Comparison of ENCODE assay signal across 8 cellular contexts in the genomic region with DNA sequence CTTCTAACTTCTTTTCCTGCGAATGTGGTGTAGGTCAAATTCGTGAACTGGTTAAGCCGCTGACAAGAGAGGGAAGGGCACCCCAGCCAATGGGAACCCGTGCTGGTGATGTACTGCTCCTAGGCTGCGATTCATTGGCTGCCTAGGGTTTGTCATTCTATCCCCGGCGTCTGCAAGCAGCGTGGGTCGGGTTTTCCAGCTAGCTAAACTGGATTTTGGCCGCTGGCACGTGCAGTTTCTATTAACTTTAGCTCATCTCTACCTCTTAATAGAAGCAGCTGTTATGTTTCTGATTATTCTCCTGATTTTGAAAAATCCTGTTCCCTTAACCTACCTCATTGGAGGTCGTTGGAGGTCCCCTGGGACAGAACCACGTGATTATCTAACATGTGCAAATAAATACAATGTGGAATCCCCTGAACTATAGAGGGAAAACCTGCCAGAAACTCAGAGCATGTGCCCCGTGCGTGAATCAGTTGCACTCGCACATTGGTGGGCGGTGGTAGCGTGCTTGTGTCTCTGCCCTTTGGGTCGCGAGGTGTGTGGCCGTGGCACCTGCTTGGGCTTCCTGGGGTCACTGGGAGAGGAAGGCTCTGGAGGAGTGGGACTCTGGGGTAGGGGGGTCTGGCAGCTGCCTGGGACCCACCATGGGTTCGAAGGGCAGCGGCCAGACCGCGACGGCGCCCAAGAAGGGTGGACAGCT. TPM values are rescaled to one million over a fixed set of nuclear protein-coding genes. Genes with fewer than 3 reads are reported as not detected.
DNase-seq lines count a peak whose midpoint lies in the region; ATAC-seq and TF ChIP-seq lines count a peak whose summit lies in the region.

No MANE protein-coding gene starts in this region.

- peak overlapping the region; percentile 88 for H3K4me2 ChIP-seq in GM23338
- peak overlapping the region; percentile 88 for H3K4me2 ChIP-seq in neural cell (ENCODE audit: low read length)

- H3K4me3 ChIP-seq in GM23338 (peak overlapping the region; percentile 73), foreskin fibroblast (ENCODE audit: low read depth in 1 of 2, low read length in 2 of 2) (peak overlapping the region; percentile 83 to 87), neural cell (ENCODE audit: low read length) (peak overlapping the region; percentile 83)

- no peaks in the 10 kb centered on the region for H3K9me2 ChIP-seq in GM23338 (ENCODE audit: insufficient read depth)
- no peaks in the 10 kb centered on the region for H3K9me2 ChIP-seq in neural cell (ENCODE audit: insufficient read depth, low read length)

- H3K9me3 Mint-ChIP-seq in GM23338: no peaks in the 10 kb centered on the region; the same call in 2 of the 3 replicates
- H3K9me3 Mint-ChIP-seq in stimulated activated naive CD8-positive, alpha-beta T cell treated with anti-CD3 and anti-CD28 coated beads, Interleukin-15, amount 100 ng/mL, for 72 hours: no peaks in the 10 kb centered on the region

- peak; percentile 43; the same call in 1 of the 2 replicates for TF ChIP-seq POLR2A in Raji (IDR thresholded peaks at IDR 0.05; ENCODE audit: insufficient read depth, low read depth, low read length)

- TF ChIP-seq RAD21 in neural cell (conservative IDR thresholded peaks at IDR 0.05): no peak

- no peaks in the 10 kb centered on the region for H4K20me1 ChIP-seq in GM23338 (replicated peaks; ENCODE audit: insufficient read depth)
- no peaks in the 10 kb centered on the region for H4K20me1 ChIP-seq in neural cell (ENCODE audit: insufficient read depth)

- H3K36me3 ChIP-seq in GM23338 (ENCODE audit: insufficient read depth): no peaks in the 10 kb centered on the region
- H3K36me3 ChIP-seq in neural cell (ENCODE audit: insufficient read depth, low read length): no peaks in the 10 kb centered on the region

- H3K27ac ChIP-seq in GM23338 (ENCODE audit: low read depth) (peak overlapping the region; percentile 98), neural cell (ENCODE audit: low read length) (peak overlapping the region; percentile 99)

- peaks cover 3% of the 10 kb centered on the region; the same call in 2 of the 3 replicates for H3K36me3 Mint-ChIP-seq in GM23338 (ENCODE audit: low read depth)

- peaks cover 58% of the 10 kb centered on the region for H3K4me1 Mint-ChIP-seq in GM23338
- peaks cover 54% of the 10 kb centered on the region for H3K4me1 Mint-ChIP-seq in stimulated activated naive CD8-positive, alpha-beta T cell treated with anti-CD3 and anti-CD28 coated beads, Interleukin-15, amount 100 ng/mL, for 72 hours

- H3K79me2 ChIP-seq in GM23338 (replicated peaks; ENCODE audit: insufficient read depth) (peaks cover 32% of the 10 kb centered on the region), neural cell (replicated peaks; ENCODE audit: insufficient read depth, low read length) (peaks cover 33% of the 10 kb centered on the region)

- peaks cover 11% of the 10 kb centered on the region for H3K27me3 Mint-ChIP-seq in GM23338 (ENCODE audit: insufficient read depth, low read depth, poor library complexity)
- H3K27me3 Mint-ChIP-seq in stimulated activated naive CD8-positive, alpha-beta T cell treated with anti-CD3 and anti-CD28 coated beads, Interleukin-15, amount 100 ng/mL, for 72 hours: no peaks in the 10 kb centered on the region

- peaks cover 5% of the 10 kb centered on the region; the same call in 1 of the 2 replicates for H3F3A ChIP-seq in GM23338 (replicated peaks; ENCODE audit: low read depth)
- H3F3A ChIP-seq in neural cell (ENCODE audit: insufficient read depth, low read length, poor library complexity, severe bottlenecking): peaks cover 7% of the 10 kb centered on the region

- H2AFZ ChIP-seq in GM23338 (no peak overlapping the region), neural cell (ENCODE audit: low read depth, low read length) (peak overlapping the region; percentile 76)

- peak overlapping the region; percentile 99 for H3K27ac Mint-ChIP-seq in GM23338
- H3K27ac Mint-ChIP-seq in stimulated activated naive CD8-positive, alpha-beta T cell treated with anti-CD3 and anti-CD28 coated beads, Interleukin-15, amount 100 ng/mL, for 72 hours: peak overlapping the region; percentile 99 to 100

- TF ChIP-seq CTCF in GM23338 (conservative IDR thresholded peaks at IDR 0.05; ENCODE audit: low read depth in 2 of 2) (no peak), foreskin fibroblast (IDR thresholded peaks at IDR 0.05; ENCODE audit: low read depth, low read length) (no peak), neural cell (IDR thresholded peaks at IDR 0.05; ENCODE audit: poor library complexity, severe bottlenecking) (no peak)

- ATAC-seq in GM23338: peak; percentile 86
- ATAC-seq in stimulated activated naive CD8-positive, alpha-beta T cell treated with anti-CD3 and anti-CD28 coated beads, Interleukin-15, amount 100 ng/mL, for 72 hours: peak; percentile 79

- no peaks in the 10 kb centered on the region for H3K9me3 ChIP-seq in neural cell (ENCODE audit: low read length)

- H3K4me3 Mint-ChIP-seq in GM23338: peak overlapping the region; percentile 88
- H3K4me3 Mint-ChIP-seq in stimulated activated naive CD8-positive, alpha-beta T cell treated with anti-CD3 and anti-CD28 coated beads, Interleukin-15, amount 100 ng/mL, for 72 hours: peak overlapping the region; percentile 92 to 97

- peaks cover 36% of the 10 kb centered on the region for H3K4me1 ChIP-seq in GM23338 (ENCODE audit: insufficient read depth)

- peak; percentile 91 for DNase-seq in DMS79 (lab: John Stamatoyannopoulos, UW)
- DNase-seq in GM23338 (ENCODE audit: low spot score): peak; percentile 95
- DNase-seq in Kasumi-1 (lab: John Stamatoyannopoulos, UW): peak; percentile 97
- peak; percentile 72 for DNase-seq in activated gamma-delta T cell treated with Interleukin-2 at 50 U/mL for 16 hours
- peak; percentile 93 to 97 for DNase-seq in foreskin fibroblast
- peak; percentile 70 to 85 for DNase-seq in stimulated activated naive CD8-positive, alpha-beta T cell treated with anti-CD3 and anti-CD28 coated beads, Interleukin-15, amount 100 ng/mL, for 72 hours

- peak overlapping the region; percentile 99 for H3K9ac ChIP-seq in neural cell (ENCODE audit: low read length)

- H3K27me3 ChIP-seq in GM23338 (ENCODE audit: insufficient read depth) (no peaks in the 10 kb centered on the region), neural cell (ENCODE audit: insufficient read depth, low read depth, low read length) (no peaks in the 10 kb centered on the region)

- no peak for TF ChIP-seq EP300 in neural cell (conservative IDR thresholded peaks at IDR 0.05; ENCODE audit: poor library complexity, severe bottlenecking)

TF ChIP-seq in GM23338, 12 proteins besides CTCF, POLR2A, EP300 and RAD21:
- TF ChIP-seq, protein P1, sequence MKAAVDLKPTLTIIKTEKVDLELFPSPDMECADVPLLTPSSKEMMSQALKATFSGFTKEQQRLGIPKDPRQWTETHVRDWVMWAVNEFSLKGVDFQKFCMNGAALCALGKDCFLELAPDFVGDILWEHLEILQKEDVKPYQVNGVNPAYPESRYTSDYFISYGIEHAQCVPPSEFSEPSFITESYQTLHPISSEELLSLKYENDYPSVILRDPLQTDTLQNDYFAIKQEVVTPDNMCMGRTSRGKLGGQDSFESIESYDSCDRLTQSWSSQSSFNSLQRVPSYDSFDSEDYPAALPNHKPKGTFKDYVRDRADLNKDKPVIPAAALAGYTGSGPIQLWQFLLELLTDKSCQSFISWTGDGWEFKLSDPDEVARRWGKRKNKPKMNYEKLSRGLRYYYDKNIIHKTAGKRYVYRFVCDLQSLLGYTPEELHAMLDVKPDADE (IDR thresholded peaks at IDR 0.05): no peak
- TF ChIP-seq ZNF331 (CRISPR knock-in tag; IDR thresholded peaks at IDR 0.05; ENCODE audit: low read depth): no peak
- TF ChIP-seq POLR2AphosphoS5 (IDR thresholded peaks at IDR 0.05; ENCODE audit: low read depth): 0 out of 2 replicates have a peak, but pooled peaks have one; percentile 45
- peak; percentile 26; the same call in 1 of the 2 replicates for TF ChIP-seq CREB1 (CRISPR knock-in tag; IDR thresholded peaks at IDR 0.05; ENCODE audit: low read depth)
- no peak for TF ChIP-seq JUNB (IDR thresholded peaks at IDR 0.05; ENCODE audit: unreplicated experiment)

TF ChIP-seq in neural cell, 6 proteins besides CTCF, POLR2A, EP300 and RAD21:
- TF ChIP-seq, protein P2, sequence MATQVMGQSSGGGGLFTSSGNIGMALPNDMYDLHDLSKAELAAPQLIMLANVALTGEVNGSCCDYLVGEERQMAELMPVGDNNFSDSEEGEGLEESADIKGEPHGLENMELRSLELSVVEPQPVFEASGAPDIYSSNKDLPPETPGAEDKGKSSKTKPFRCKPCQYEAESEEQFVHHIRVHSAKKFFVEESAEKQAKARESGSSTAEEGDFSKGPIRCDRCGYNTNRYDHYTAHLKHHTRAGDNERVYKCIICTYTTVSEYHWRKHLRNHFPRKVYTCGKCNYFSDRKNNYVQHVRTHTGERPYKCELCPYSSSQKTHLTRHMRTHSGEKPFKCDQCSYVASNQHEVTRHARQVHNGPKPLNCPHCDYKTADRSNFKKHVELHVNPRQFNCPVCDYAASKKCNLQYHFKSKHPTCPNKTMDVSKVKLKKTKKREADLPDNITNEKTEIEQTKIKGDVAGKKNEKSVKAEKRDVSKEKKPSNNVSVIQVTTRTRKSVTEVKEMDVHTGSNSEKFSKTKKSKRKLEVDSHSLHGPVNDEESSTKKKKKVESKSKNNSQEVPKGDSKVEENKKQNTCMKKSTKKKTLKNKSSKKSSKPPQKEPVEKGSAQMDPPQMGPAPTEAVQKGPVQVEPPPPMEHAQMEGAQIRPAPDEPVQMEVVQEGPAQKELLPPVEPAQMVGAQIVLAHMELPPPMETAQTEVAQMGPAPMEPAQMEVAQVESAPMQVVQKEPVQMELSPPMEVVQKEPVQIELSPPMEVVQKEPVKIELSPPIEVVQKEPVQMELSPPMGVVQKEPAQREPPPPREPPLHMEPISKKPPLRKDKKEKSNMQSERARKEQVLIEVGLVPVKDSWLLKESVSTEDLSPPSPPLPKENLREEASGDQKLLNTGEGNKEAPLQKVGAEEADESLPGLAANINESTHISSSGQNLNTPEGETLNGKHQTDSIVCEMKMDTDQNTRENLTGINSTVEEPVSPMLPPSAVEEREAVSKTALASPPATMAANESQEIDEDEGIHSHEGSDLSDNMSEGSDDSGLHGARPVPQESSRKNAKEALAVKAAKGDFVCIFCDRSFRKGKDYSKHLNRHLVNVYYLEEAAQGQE (IDR thresholded peaks at IDR 0.05; ENCODE audit: borderline replicate concordance): peak; percentile 78
- peak; percentile 95 for TF ChIP-seq MXI1 (conservative IDR thresholded peaks at IDR 0.05; ENCODE audit: poor library complexity, severe bottlenecking)
- TF ChIP-seq TAF1 (IDR thresholded peaks at IDR 0.05; ENCODE audit: low read depth): no peak
- TF ChIP-seq POLR2AphosphoS5 (IDR thresholded peaks at IDR 0.05): peak; percentile 86
- no peak for TF ChIP-seq SMC3 (conservative IDR thresholded peaks at IDR 0.05; ENCODE audit: poor library complexity)
- no peak for TF ChIP-seq EZH2 (IDR thresholded peaks at IDR 0.05; ENCODE audit: borderline replicate concordance, insufficient read depth, low read length, poor library complexity, severe bottlenecking)

RNA-seq across cellular contexts. Expression of gene PPM1A, which starts 0.9 kb away (rescaled TPM):
- total RNA-seq in GM23338 (2014; rRNA removed; shearing (Covaris generic)): 34.1 and 42.8 TPM in 2 replicates
- polyA plus RNA-seq in GM23338 (2016; fragmentation: Nextera tagmentation; extraction: Ambion mirVana): 26.4 and 29.8 TPM in 2 replicates
- polyA plus RNA-seq in neural cell: 49.6 and 52.1 TPM in 2 replicates
- 119 and 137 TPM in 2 replicates for polyA minus RNA-seq in neural cell

Comparison
In these comparisons a context has a peak if more than half of its experiments do, and no peak if none do; other contexts are left out.
1. Peak in every context shown above with its lines: DNase-seq, ATAC-seq, H3K4me3 ChIP-seq and H3K27ac ChIP-seq.